ENCODE assay signal across 10 cellular contexts in genomic region chr10:8444630-8445029, GRCh38.
DNase-seq lines count a peak whose midpoint lies in the region; ATAC-seq and TF ChIP-seq lines count a peak whose summit lies in the region.
"Had no signal": no experiment of that assay in that cellular context is flagged by ENCODE, and none has a peak within 500 bp of the region (broad histone marks: within the 10 kb centered on the region; RNA-seq: fewer than 3 reads in every experiment).

No MANE protein-coding gene starts in this region.

- H3K4me1 Mint-ChIP-seq in CD8-positive, alpha-beta T cell (ENCODE audit: low read depth): peaks cover 10% of the 10 kb centered on the region
- no peaks in the 10 kb centered on the region for H3K4me1 Mint-ChIP-seq in nephron progenitor cell

- no peaks in the 10 kb centered on the region for H3K36me3 ChIP-seq in CD8-positive, alpha-beta T cell (ENCODE audit: insufficient read depth, low read length)
- H3K36me3 ChIP-seq: breast epithelium had no signal

- POLR2A ChIA-PET in CD8-positive, alpha-beta T cell (lab: Charles Lee): interaction anchor here (0.8 to 1.6 kb wide), 3 partner anchors 42 to 407 kb away, joined by 3 to 5 read pairs (median 3); no protein-coding TSS in a partner anchor

- H3K27ac ChIP-seq in CD8-positive, alpha-beta T cell (ENCODE audit: low read depth, low read length): no peak overlapping the region
- H3K27ac ChIP-seq: breast epithelium had no signal

- no peaks in the 10 kb centered on the region for H3K9me3 ChIP-seq in CD8-positive, alpha-beta T cell (ENCODE audit: low read length)
- H3K9me3 ChIP-seq: breast epithelium had no signal

- no peak overlapping the region for H3K27ac Mint-ChIP-seq in CD8-positive, alpha-beta T cell
- no peak overlapping the region for H3K27ac Mint-ChIP-seq in nephron progenitor cell

- no peaks in the 10 kb centered on the region for H3K36me3 Mint-ChIP-seq in CD8-positive, alpha-beta T cell
- no peaks in the 10 kb centered on the region for H3K36me3 Mint-ChIP-seq in nephron progenitor cell (ENCODE audit: low read depth)

- ATAC-seq in CD8-positive, alpha-beta T cell: peak; percentile 100
- peak; percentile 81 for ATAC-seq in HG02884 (IDR thresholded peaks at IDR 0.05; ENCODE audit: unreplicated experiment)
- ATAC-seq in GM19463 (IDR thresholded peaks at IDR 0.05; ENCODE audit: unreplicated experiment): no peak

- H3K4me3 ChIP-seq in CD8-positive, alpha-beta T cell (ENCODE audit: low read depth, low read length): no peak overlapping the region
- H3K4me3 ChIP-seq: breast epithelium had no signal

- H3K4me1 ChIP-seq in CD8-positive, alpha-beta T cell (ENCODE audit: insufficient read depth, low read length): peaks cover 6% of the 10 kb centered on the region
- H3K4me1 ChIP-seq: breast epithelium had no signal

- H3K27me3 Mint-ChIP-seq in CD8-positive, alpha-beta T cell (ENCODE audit: low read depth): peaks cover 4% of the 10 kb centered on the region
- H3K27me3 Mint-ChIP-seq in nephron progenitor cell (ENCODE audit: low read depth, poor library complexity): peaks cover 50% of the 10 kb centered on the region

- CTCF ChIA-PET in CD8-positive, alpha-beta T cell (lab: Charles Lee): interaction anchor here (0.6 to 2.5 kb wide), 11 partner anchors 10 to 388 kb away, joined by 3 to 16 read pairs (median 3); no protein-coding TSS in a partner anchor

- H3K9me3 Mint-ChIP-seq in CD8-positive, alpha-beta T cell: no peaks in the 10 kb centered on the region
- H3K9me3 Mint-ChIP-seq in nephron progenitor cell: no peaks in the 10 kb centered on the region

- intact Hi-C loops in CD8-positive, alpha-beta T cell (cut with DNase I, micrococcal nuclease): loop anchor here (1.0 to 5.0 kb wide), 6 partner anchors 40 to 572 kb away; no protein-coding TSS in a partner anchor

- no peak overlapping the region for H3K4me3 Mint-ChIP-seq in CD8-positive, alpha-beta T cell
- H3K4me3 Mint-ChIP-seq in nephron progenitor cell: no peak overlapping the region

- H3K27me3 ChIP-seq in CD8-positive, alpha-beta T cell (ENCODE audit: insufficient read depth, low read length): no peaks in the 10 kb centered on the region
- H3K27me3 ChIP-seq: breast epithelium had no signal

- TF ChIP-seq CTCF in CD8-positive, alpha-beta T cell (IDR thresholded peaks at IDR 0.05): no peak
- no peak for TF ChIP-seq CTCF in nephron progenitor cell (IDR thresholded peaks at IDR 0.05)

- DNase-seq in CD8-positive, alpha-beta T cell: peak; percentile 9 to 77 (median 59)
- peak; percentile 29 for DNase-seq in activated gamma-delta T cell treated with anti-CD3 and anti-CD28 coated beads, Interleukin-2, amount 50 U/mL, for 16 hours (ENCODE audit: low read depth)
- DNase-seq in nephron progenitor cell (peak; percentile 33), T1000 (lab: John Stamatoyannopoulos, UW) (no peak), inferior parietal cortex (ENCODE audit: extremely low spot score) (no peak), ureter (ENCODE audit: low spot score) (no peak)
- DNase-seq: DMS53 had no signal

Comparison
In these comparisons a context has a peak if more than half of its experiments do, and no peak if none do; other contexts are left out.
1. DNase-seq: peak in CD8-positive, alpha-beta T cell (7 of 7), activated gamma-delta T cell treated with anti-CD3 and anti-CD28 coated beads, Interleukin-2, amount 50 U/mL, for 16 hours (single experiment) and nephron progenitor cell (single experiment); none in T1000 (single experiment), inferior parietal cortex (single experiment) and ureter (single experiment).